Comparison of ENCODE assay signal across 8 cellular contexts in genomic region chr17:18411377-18411864, GRCh38. TPM values are rescaled to one million over a fixed set of nuclear protein-coding genes. Genes with fewer than 3 reads are reported as not detected.
A peak's percentile ranks its signal among the peaks of the same experiment; 100 is the strongest.
DNase-seq lines count a peak whose midpoint lies in the region; ATAC-seq and TF ChIP-seq lines count a peak whose summit lies in the region.
"Not testable (repeated sequence)": the region's sequence is repeated elsewhere in the genome, so short reads cannot be mapped to it uniquely, and the experiment has no call there.

No MANE protein-coding gene starts in this region.

- H3K9me2 ChIP-seq in PC-9 (ENCODE audit: insufficient read depth) = not testable (repeated sequence)

- TF ChIP-seq EP300 in ovary (IDR thresholded peaks at IDR 0.05) = not testable (repeated sequence)

- peak overlapping the region; percentile 47 for H3K4me2 ChIP-seq in PC-9

- H3K9me3 Mint-ChIP-seq in CD4-positive, alpha-beta memory T cell; stimulated activated naive B cell treated with anti-CD40 and anti-IgM and Interleukin-4, amounts not matched to agents 10 μg/mL and 1 μg/mL and 100 μg/mL, for 72 hours: not testable (repeated sequence)

- not testable (repeated sequence) for TF ChIP-seq CTCF in PC-9 (conservative IDR thresholded peaks at IDR 0.05); coronary artery (IDR thresholded peaks at IDR 0.05); ovary (IDR thresholded peaks at IDR 0.05)

- not testable (repeated sequence) for TF ChIP-seq POLR2A in ovary (IDR thresholded peaks at IDR 0.05)

- H3K4me3 Mint-ChIP-seq in CD4-positive, alpha-beta memory T cell = peak overlapping the region; percentile 88 to 99 (median 96)
- peak overlapping the region; percentile 89 to 93 for H3K4me3 Mint-ChIP-seq in stimulated activated naive B cell treated with anti-CD40 and anti-IgM and Interleukin-4, amounts not matched to agents 10 μg/mL and 1 μg/mL and 100 μg/mL, for 72 hours

- H3K27me3 Mint-ChIP-seq in CD4-positive, alpha-beta memory T cell; stimulated activated naive B cell treated with anti-CD40 and anti-IgM and Interleukin-4, amounts not matched to agents 10 μg/mL and 1 μg/mL and 100 μg/mL, for 72 hours: not testable (repeated sequence)

- H3K36me3 Mint-ChIP-seq in CD4-positive, alpha-beta memory T cell; stimulated activated naive B cell treated with anti-CD40 and anti-IgM and Interleukin-4, amounts not matched to agents 10 μg/mL and 1 μg/mL and 100 μg/mL, for 72 hours: not testable (repeated sequence)

- H2AFZ ChIP-seq in PC-9 = not testable (repeated sequence)

- not testable (repeated sequence) for BruUV-seq in PC-9 (replicated peaks; lab: Mats Ljungman, UMichigan)

- H3F3A ChIP-seq in PC-9 (ENCODE audit: insufficient read depth, low read depth) = not testable (repeated sequence)

- intact Hi-C loops in CD4-positive, alpha-beta memory T cell (cut with micrococcal nuclease); PC-9 (cut with micrococcal nuclease; ENCODE audit: unreplicated experiment); ovary (cut with DNase I): not testable (repeated sequence)

- POLR2A ChIA-PET in CD4-positive, alpha-beta memory T cell (lab: Charles Lee; ENCODE audit: partially characterized antibody); PC-9 (lab: Charles Lee; ENCODE audit: unreplicated experiment): not testable (repeated sequence)

- not testable (repeated sequence) for H3K79me2 ChIP-seq in PC-9 (ENCODE audit: low read depth)

- not testable (repeated sequence) for H3K9me3 ChIP-seq in CD4-positive, alpha-beta memory T cell (ENCODE audit: control insufficient read depth in 1 of 2, low read length in 2 of 2); PC-9 (ENCODE audit: insufficient read depth, low read depth); ovary

- peak; percentile 2 to 32 (median 23) for DNase-seq in CD4-positive, alpha-beta memory T cell
- DNase-seq in PC-9 (peak in 1 of 2 experiments; percentile 20), activated T-cell treated with anti-CD3 and anti-CD28 coated beads for 48 hours (ENCODE audit: low read depth) (peak; percentile 11), ovary (peak; percentile 26 to 62 (median 29))
- DNase-seq in coronary artery (ENCODE audit: low spot score) = not testable (repeated sequence)
- DNase-seq in stimulated activated naive B cell treated with anti-CD40 and anti-IgM and Interleukin-4, amounts not matched to agents 10 μg/mL and 1 μg/mL and 100 μg/mL, for 72 hours = peak; percentile 13

- not testable (repeated sequence) for H3K27ac ChIP-seq in CD4-positive, alpha-beta memory T cell (ENCODE audit: low read depth, low read length); PC-9; coronary artery
- H3K27ac ChIP-seq in ovary = peak overlapping the region; percentile 22 to 64

- H3K4me3 ChIP-seq in CD4-positive, alpha-beta memory T cell (ENCODE audit: low read length in 2 of 2) = peak overlapping the region in 1 of 2 donors; percentile 44
- not testable (repeated sequence) for H3K4me3 ChIP-seq in PC-9
- H3K4me3 ChIP-seq in coronary artery (peak overlapping the region; percentile 63), iPS-11a (ENCODE audit: low read depth, low read length) (peak overlapping the region; percentile 69), ovary (peak overlapping the region; percentile 42)

- H3K27me3 ChIP-seq in CD4-positive, alpha-beta memory T cell (ENCODE audit: insufficient read depth, low read length); PC-9 (ENCODE audit: insufficient read depth, low read depth); ovary: not testable (repeated sequence)

- peak; percentile 19 for ATAC-seq in HG03039 (IDR thresholded peaks at IDR 0.05; ENCODE audit: unreplicated experiment)
- peak; percentile 65 to 68 for ATAC-seq in stimulated activated naive B cell treated with anti-CD40 and anti-IgM and Interleukin-4, amounts not matched to agents 10 μg/mL and 1 μg/mL and 100 μg/mL, for 72 hours (replicated peaks)

- not testable (repeated sequence) for H4K20me1 ChIP-seq in PC-9 (ENCODE audit: insufficient read depth)

- WGBS in ovary, 3 donors = 0 to 1% (median 0%) methylated on average over 20 to 25 of the region's 25 CpGs

- CTCF ChIA-PET in CD4-positive, alpha-beta memory T cell (lab: Charles Lee; ENCODE audit: partially characterized antibody); PC-9 (lab: Charles Lee): not testable (repeated sequence)

- H3K4me1 ChIP-seq in CD4-positive, alpha-beta memory T cell (ENCODE audit: insufficient read depth, low read length) = peaks cover 18% of the 10 kb centered on the region
- not testable (repeated sequence) for H3K4me1 ChIP-seq in PC-9 (replicated peaks; ENCODE audit: insufficient read depth); ovary (ENCODE audit: insufficient read depth)

- peak overlapping the region; percentile 48 to 96 (median 94) for H3K27ac Mint-ChIP-seq in CD4-positive, alpha-beta memory T cell
- peak overlapping the region; percentile 94 for H3K27ac Mint-ChIP-seq in stimulated activated naive B cell treated with anti-CD40 and anti-IgM and Interleukin-4, amounts not matched to agents 10 μg/mL and 1 μg/mL and 100 μg/mL, for 72 hours

- not testable (repeated sequence) for H3K36me3 ChIP-seq in CD4-positive, alpha-beta memory T cell (ENCODE audit: insufficient read depth, low read length); PC-9 (ENCODE audit: low read depth); ovary

- peaks cover 11 to 29% (median 20%) of the 10 kb centered on the region in 4 donors for H3K4me1 Mint-ChIP-seq in CD4-positive, alpha-beta memory T cell
- H3K4me1 Mint-ChIP-seq in stimulated activated naive B cell treated with anti-CD40 and anti-IgM and Interleukin-4, amounts not matched to agents 10 μg/mL and 1 μg/mL and 100 μg/mL, for 72 hours = peaks cover 9 to 14% of the 10 kb centered on the region in 2 donors

RNA-seq across cellular contexts. Expression of gene EVPLL, which starts 33.8 kb away (rescaled TPM):
- total RNA-seq in CD4-positive, alpha-beta memory T cell = not detected
- polyA plus RNA-seq in CD4-positive, alpha-beta memory T cell = not detected
- total RNA-seq in PC-9 (2021) = 3.7 and 5.7 TPM in 2 replicates
- not detected for total RNA-seq in ovary
- polyA plus RNA-seq in ovary = not detected

RNA-seq across cellular contexts. Expression of gene SHMT1, which starts 48.1 kb away (rescaled TPM):
- 10 to 100 TPM; 14.6 to 15.9 TPM for total RNA-seq in CD4-positive, alpha-beta memory T cell
- polyA plus RNA-seq in CD4-positive, alpha-beta memory T cell = 10 to 100 TPM; 24.0 to 24.6 TPM
- total RNA-seq in PC-9 (2021) = 139 and 170 TPM in 2 replicates
- total RNA-seq in ovary = 10 to 100 TPM; 16.9 to 32.8 (median 21.3) TPM
- polyA plus RNA-seq in ovary = 10 to 100 TPM; 13.3 to 14.2 TPM
